Comparison of ENCODE assay signal across 8 cellular contexts in the genomic region with DNA sequence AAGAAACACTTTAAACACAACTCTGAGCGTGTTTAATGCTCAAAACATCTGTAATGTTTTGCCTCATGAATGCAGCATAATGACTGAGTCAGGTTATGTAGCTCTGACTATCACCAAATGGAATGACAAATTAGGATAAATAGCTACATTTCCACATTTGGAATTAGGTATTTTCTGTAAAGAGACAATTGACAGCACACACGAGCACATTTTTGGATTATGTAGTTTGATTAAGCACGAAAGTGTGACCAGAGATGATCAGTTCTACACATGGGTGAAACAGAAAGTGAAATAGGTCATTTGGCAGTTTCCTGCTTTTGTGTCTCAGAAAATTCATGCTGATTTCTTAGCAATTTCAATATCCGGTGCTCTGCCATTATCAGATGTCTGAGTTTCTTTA. TPM values are rescaled to one million over a fixed set of nuclear protein-coding genes. Genes with fewer than 3 reads are reported as not detected.
DNase-seq lines count a peak whose midpoint lies in the region; ATAC-seq and TF ChIP-seq lines count a peak whose summit lies in the region.

No MANE protein-coding gene starts in this region.

- H3K4me3 ChIP-seq in OCI-LY7 (ENCODE audit: low read depth, low read length, poor library complexity, severe bottlenecking) = peak overlapping the region; percentile 28
- H3K4me3 ChIP-seq in mucosa of descending colon = no peak overlapping the region

- peak overlapping the region; percentile 36 for H3K27ac ChIP-seq in OCI-LY7 (ENCODE audit: low read depth, low read length, poor library complexity, severe bottlenecking)

- H3K4me1 Mint-ChIP-seq in endothelial cell (ENCODE audit: unreplicated experiment) = peaks cover 16% of the 10 kb centered on the region

- DNase-seq in OCI-LY7 (ENCODE audit: low spot score) (peak; percentile 59), mucosa of descending colon (no peak), KBM-7 (no peak), endothelial cell (ENCODE audit: low spot score) (no peak), NCI-H510A treated with DMSO at 0.1 percent for 48 hours (lab: John Stamatoyannopoulos, UW) (no peak)
- DNase-seq in stimulated activated naive CD4-positive, alpha-beta T cell treated with Interleukin-2 at 50 U/mL for 16 hours (lab: John Stamatoyannopoulos, UW) = no peak

- TF ChIP-seq CTCF in OCI-LY7 (conservative IDR thresholded peaks at IDR 0.05; ENCODE audit: low read length) = no peak
- TF ChIP-seq CTCF in mucosa of descending colon (IDR thresholded peaks at IDR 0.05) = no peak
- TF ChIP-seq CTCF in endothelial cell (IDR thresholded peaks at IDR 0.05; ENCODE audit: unreplicated experiment) = no peak

- H3K36me3 Mint-ChIP-seq in endothelial cell (ENCODE audit: low read depth, unreplicated experiment) = peaks cover 18% of the 10 kb centered on the region

- intact Hi-C loops in OCI-LY7 (cut with micrococcal nuclease; ENCODE audit: unreplicated experiment) = no loop called here
- intact Hi-C loops in mucosa of descending colon (cut with DNase I, micrococcal nuclease) = loop anchor here in 1 of 2 donors (5.0 kb wide), 1 partner anchor 83 kb away; no protein-coding TSS in a partner anchor

- POLR2A ChIA-PET in OCI-LY7 (lab: Charles Lee) = interaction anchor here (0.9 to 2.1 kb wide), 7 partner anchors 11 to 285 kb away, joined by 3 to 8 read pairs (median 4); no protein-coding TSS in a partner anchor

- H3K4me3 Mint-ChIP-seq in endothelial cell (ENCODE audit: unreplicated experiment) = no peak overlapping the region

- H3K79me2 ChIP-seq in OCI-LY7 (ENCODE audit: insufficient read depth, low read depth, low read length) = no peaks in the 10 kb centered on the region

- H3K4me2 ChIP-seq in OCI-LY7 (ENCODE audit: low read length) = peak overlapping the region; percentile 59

- no peak overlapping the region for H3K27ac Mint-ChIP-seq in endothelial cell (ENCODE audit: unreplicated experiment)

- H3K9me3 Mint-ChIP-seq in endothelial cell (ENCODE audit: unreplicated experiment) = no peaks in the 10 kb centered on the region

- no peaks in the 10 kb centered on the region for H3K9me2 ChIP-seq in OCI-LY7 (ENCODE audit: insufficient read depth, low read length)

- CTCF ChIA-PET in OCI-LY7 (lab: Charles Lee; ENCODE audit: unreplicated experiment) = no interaction called here

- H2AFZ ChIP-seq in OCI-LY7 (ENCODE audit: low read length) = peak overlapping the region; percentile 62; the same call in 1 of the 2 replicates

- H3K4me1 ChIP-seq in OCI-LY7 (ENCODE audit: insufficient read depth, low read length, poor library complexity, severe bottlenecking) (peaks cover 20% of the 10 kb centered on the region), mucosa of descending colon (ENCODE audit: low read depth) (peaks cover 9% of the 10 kb centered on the region)

- in situ Hi-C loops in KBM-7 (cut with MboI; ENCODE audit: low pct_unique_long_range_greater_than_20kb, low sequenced_read_pairs) = loop anchor here (25.0 kb wide), 1 partner anchor 88 kb away; no protein-coding TSS in a partner anchor

- ATAC-seq in GM18868 (IDR thresholded peaks at IDR 0.05; ENCODE audit: unreplicated experiment) (peak; percentile 74), HG02571 (IDR thresholded peaks at IDR 0.05; ENCODE audit: unreplicated experiment) (peak; percentile 77), mucosa of descending colon (peak; percentile 32)

- peaks cover 3% of the 10 kb centered on the region for H3K27me3 Mint-ChIP-seq in endothelial cell (ENCODE audit: unreplicated experiment)

- BruUV-seq in OCI-LY7 (replicated peaks; lab: Mats Ljungman, UMichigan) = no TSS peak

- H3K36me3 ChIP-seq in OCI-LY7 (ENCODE audit: insufficient read depth, low read length) (peaks cover 75% of the 10 kb centered on the region), mucosa of descending colon (ENCODE audit: low read depth) (no peaks in the 10 kb centered on the region)

- H4K20me1 ChIP-seq in OCI-LY7 (ENCODE audit: insufficient read depth, low read length) = no peaks in the 10 kb centered on the region

- H3K9me3 ChIP-seq in OCI-LY7 (ENCODE audit: low read length) (no peaks in the 10 kb centered on the region), mucosa of descending colon (no peaks in the 10 kb centered on the region)

RNA-seq across cellular contexts. Expression of gene LPIN1, which starts 29.0 kb away (rescaled TPM):
- total RNA-seq in OCI-LY7 (2014; rRNA removed; shearing (Covaris generic)) = 46.6 and 56.9 TPM in 2 replicates
- total RNA-seq in OCI-LY7 (2022) (65.6 and 70.2 TPM in 2 replicates), mucosa of descending colon (10 to 100 TPM; 29.7 to 38.4 (median 30.4) TPM), endothelial cell (ENCODE audit: unreplicated experiment) (16.4 TPM)
